ENCODE assay signal across 20 cellular contexts in the genomic region with DNA sequence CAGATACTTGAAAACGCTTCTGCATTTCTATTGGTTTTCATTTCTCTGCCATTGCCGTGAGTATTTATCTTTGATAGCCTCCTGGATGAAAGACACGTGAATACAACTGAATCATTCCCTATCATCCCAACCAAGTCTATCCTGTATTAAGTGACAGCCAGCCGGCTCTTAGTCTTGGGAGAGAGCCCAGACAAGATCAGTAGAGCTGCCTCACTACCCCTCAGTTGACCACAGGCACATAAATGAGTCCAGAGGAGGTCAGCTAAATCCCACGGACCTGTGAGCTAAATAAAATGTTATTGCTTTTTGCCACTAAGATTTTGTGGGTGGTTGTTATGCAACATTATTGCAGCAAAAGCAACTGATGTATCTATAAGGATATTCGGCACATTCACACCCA.
DNase-seq lines count a peak whose midpoint lies in the region; TF ChIP-seq lines count a peak whose summit lies in the region.
"Had no signal": no experiment of that assay in that cellular context is flagged by ENCODE, and none has a peak within 500 bp of the region (broad histone marks: within the 10 kb centered on the region; RNA-seq: fewer than 3 reads in every experiment).

No MANE protein-coding gene starts in this region.

- intact Hi-C loops in mammary epithelial cell (cut with micrococcal nuclease) = no loop called here
- intact Hi-C loops in thyroid gland (cut with DNase I) = no loop called here

- CTCF ChIA-PET in mammary epithelial cell (lab: Charles Lee; ENCODE audit: low non-redundant PET) = no interaction called here

- TF ChIP-seq CTCF in mammary epithelial cell (conservative IDR thresholded peaks at IDR 0.05 in 1 of 2, IDR thresholded peaks at IDR 0.05 in 1 of 2; ENCODE audit: extremely low read depth in 1 of 2, insufficient read depth in 1 of 2, low read depth in 1 of 2, low read length in 2 of 2) = no peak
- no peak for TF ChIP-seq CTCF in thyroid gland (IDR thresholded peaks at IDR 0.05)

- dilution Hi-C loops in mammary epithelial cell (cut with HindIII; ENCODE audit: low sequenced_read_pairs) = no loop called here

- in situ Hi-C loops in mammary epithelial cell (cut with MboI; ENCODE audit: low sequenced_read_pairs in 2 of 2) = no loop called here

- H3K27ac ChIP-seq in mammary epithelial cell (ENCODE audit: insufficient read depth, low read depth, low read length) (no peak overlapping the region), thyroid gland (no peak overlapping the region)

- no peaks in the 10 kb centered on the region for H4K20me1 ChIP-seq in mammary epithelial cell (ENCODE audit: insufficient read depth, low read length)

- TF ChIP-seq POLR2A in thyroid gland (IDR thresholded peaks at IDR 0.05) = no peak

- H3K4me2 ChIP-seq in mammary epithelial cell (ENCODE audit: insufficient read depth, low read depth, low read length) = no peak overlapping the region

- no TSS peak for BruUV-seq in mammary epithelial cell (replicated peaks; lab: Mats Ljungman, UMichigan)

- H3K9me3 ChIP-seq in mammary epithelial cell (replicated peaks; ENCODE audit: insufficient read depth, low read length) (no peaks in the 10 kb centered on the region), thyroid gland (no peaks in the 10 kb centered on the region)

- no peak overlapping the region for H3K9ac ChIP-seq in mammary epithelial cell (ENCODE audit: insufficient read depth, low read length)

- no peaks in the 10 kb centered on the region for H3K79me2 ChIP-seq in mammary epithelial cell (ENCODE audit: insufficient read depth, low read length)

- H3K27me3 ChIP-seq in mammary epithelial cell (ENCODE audit: insufficient read depth, low read length) (no peaks in the 10 kb centered on the region), thyroid gland (no peaks in the 10 kb centered on the region)

- peak overlapping the region; percentile 51 for H2AFZ ChIP-seq in mammary epithelial cell (ENCODE audit: low read depth, low read length)

- H3K36me3 ChIP-seq in mammary epithelial cell (ENCODE audit: insufficient read depth, low read length) (no peaks in the 10 kb centered on the region), thyroid gland (no peaks in the 10 kb centered on the region)

- 5% methylated on average over 6 of the region's 6 CpGs for WGBS in mammary epithelial cell (ENCODE audit: low coverage, missing lambda C conversion rate)
- WGBS in thyroid gland, 2 donors = 76% methylated on average over 6 of the region's 6 CpGs

- no peak overlapping the region for H3K4me3 ChIP-seq in mammary epithelial cell (replicated peaks in 1 of 3; ENCODE audit: insufficient read depth in 1 of 3, low read depth in 2 of 3, low read length in 3 of 3)
- no peak overlapping the region for H3K4me3 ChIP-seq in thyroid gland (replicated peaks in 1 of 3)

- DNase-seq in OCI-M1 (lab: John Stamatoyannopoulos, UW) = peak; percentile 3
- DNase-seq in mammary epithelial cell = no peak
- peak; percentile 21 for DNase-seq in renal cortical epithelial cell (ENCODE audit: low read depth)
- DNase-seq in thyroid gland = no peak
- DNase-seq in middle frontal gyrus (ENCODE audit: extremely low spot score, low spot score) = no peak
- no peak for DNase-seq in NCI-H2107 treated with DMSO at 0.1 percent for 48 hours (lab: John Stamatoyannopoulos, UW; ENCODE audit: unreplicated experiment)
- no peak for DNase-seq in amniotic stem cell (lab: John Stamatoyannopoulos, UW)
- DNase-seq: C1 segment of cervical spinal cord; CD4-positive, alpha-beta memory T cell; COR-L47; Karpas-422; NCI-H1048; NCI-H1417; NCI-H1694 treated with DMSO at 0.1 percent for 48 hours; NCI-H2081; NCI-H2171; NCI-H226; NCI-H510A; NCI-H69; SHP77 treated with DMSO at 0.1 percent for 48 hours had no signal

- H3K4me1 ChIP-seq in mammary epithelial cell (ENCODE audit: insufficient read depth, low read length) (no peaks in the 10 kb centered on the region), thyroid gland (no peaks in the 10 kb centered on the region)

Comparison
In these comparisons a context has a peak if more than half of its experiments do, and no peak if none do; other contexts are left out.
1. DNase-seq: peak in OCI-M1 (single experiment) and renal cortical epithelial cell (single experiment); none in mammary epithelial cell (single experiment), thyroid gland (0 of 2), middle frontal gyrus (single experiment), NCI-H2107 treated with DMSO at 0.1 percent for 48 hours (single experiment) and amniotic stem cell (single experiment).